Comparison of ENCODE assay signal across 17 cellular contexts in genomic region chr12:113896194-113896593, GRCh38.
"Had no signal": no experiment of that assay in that cellular context is flagged by ENCODE, and none has a peak within 500 bp of the region (broad histone marks: within the 10 kb centered on the region; RNA-seq: fewer than 3 reads in every experiment).

No MANE protein-coding gene starts in this region.

- H3K9me3 ChIP-seq: body of pancreas, neutrophil, right atrium auricular region, tibial artery, vagina had no signal

- H3K27ac Mint-ChIP-seq: activated CD8-positive, alpha-beta memory T cell treated with anti-CD3 and anti-CD28 coated beads, Interleukin-2, amount 10 ng/mL, durations not matched to agents 7 days and 5 days; activated T-cell treated with anti-CD3 and anti-CD28 coated beads, Interleukin-2, amount 50 U/mL, for 24 hours; effector memory CD8-positive, alpha-beta T cell; stimulated activated memory B cell treated with anti-CD40 and anti-IgM and Interleukin-4, amounts not matched to agents 10 μg/mL and 1 μg/mL and 100 μg/mL, for 72 hours; T-helper 2 cell treated with Interferon-gamma antibody and Interleukin-4, amounts not matched to agents 5 μg/mL and 100 μg/mL, for 36 hours had no signal

- ATAC-seq: activated CD8-positive, alpha-beta memory T cell treated with anti-CD3 and anti-CD28 coated beads, Interleukin-2, amount 10 ng/mL, durations not matched to agents 7 days and 5 days; activated naive CD4-positive, alpha-beta T cell treated with anti-CD3 and anti-CD28 coated beads, Interleukin-2, amount 50 U/mL, for 72 hours; body of pancreas; effector memory CD8-positive, alpha-beta T cell; stimulated activated memory B cell treated with anti-CD40 and anti-IgM and Interleukin-4, amounts not matched to agents 10 μg/mL and 1 μg/mL and 100 μg/mL, for 72 hours had no signal

- H3K4me3 ChIP-seq: body of pancreas, right atrium auricular region, tibial artery, vagina had no signal

- H3K27ac ChIP-seq: body of pancreas, neutrophil, right atrium auricular region, tibial artery, vagina had no signal

- H3K36me3 ChIP-seq: neutrophil, right atrium auricular region, vagina had no signal

- H3K4me3 Mint-ChIP-seq: activated CD8-positive, alpha-beta memory T cell treated with anti-CD3 and anti-CD28 coated beads, Interleukin-2, amount 10 ng/mL, durations not matched to agents 7 days and 5 days; activated T-cell treated with anti-CD3 and anti-CD28 coated beads, Interleukin-2, amount 50 U/mL, for 24 hours; central memory CD8-positive, alpha-beta T cell; effector memory CD8-positive, alpha-beta T cell; stimulated activated memory B cell treated with anti-CD40 and anti-IgM and Interleukin-4, amounts not matched to agents 10 μg/mL and 1 μg/mL and 100 μg/mL, for 72 hours; T-helper 2 cell treated with Interferon-gamma antibody and Interleukin-4, amounts not matched to agents 5 μg/mL and 100 μg/mL, for 36 hours had no signal

- H3K4me1 Mint-ChIP-seq: activated CD8-positive, alpha-beta memory T cell treated with anti-CD3 and anti-CD28 coated beads, Interleukin-2, amount 10 ng/mL, durations not matched to agents 7 days and 5 days; central memory CD8-positive, alpha-beta T cell; stimulated activated memory B cell treated with anti-CD40 and anti-IgM and Interleukin-4, amounts not matched to agents 10 μg/mL and 1 μg/mL and 100 μg/mL, for 72 hours had no signal

- H3K36me3 Mint-ChIP-seq: activated CD8-positive, alpha-beta memory T cell treated with anti-CD3 and anti-CD28 coated beads, Interleukin-2, amount 10 ng/mL, durations not matched to agents 7 days and 5 days had no signal

- H3K4me1 ChIP-seq: tibial artery had no signal

- H3K27me3 Mint-ChIP-seq: activated CD8-positive, alpha-beta memory T cell treated with anti-CD3 and anti-CD28 coated beads, Interleukin-2, amount 10 ng/mL, durations not matched to agents 7 days and 5 days; activated T-cell treated with anti-CD3 and anti-CD28 coated beads, Interleukin-2, amount 50 U/mL, for 24 hours; central memory CD8-positive, alpha-beta T cell; effector memory CD8-positive, alpha-beta T cell; stimulated activated memory B cell treated with anti-CD40 and anti-IgM and Interleukin-4, amounts not matched to agents 10 μg/mL and 1 μg/mL and 100 μg/mL, for 72 hours had no signal

- H3K27me3 ChIP-seq: body of pancreas, neutrophil, right atrium auricular region, tibial artery, vagina had no signal

- H3K9me3 Mint-ChIP-seq: activated naive CD4-positive, alpha-beta T cell treated with anti-CD3 and anti-CD28 coated beads, Interleukin-2, amount 50 U/mL, for 72 hours; activated T-cell treated with anti-CD3 and anti-CD28 coated beads, Interleukin-2, amount 50 U/mL, for 24 hours; central memory CD8-positive, alpha-beta T cell; effector memory CD8-positive, alpha-beta T cell; stimulated activated memory B cell treated with anti-CD40 and anti-IgM and Interleukin-4, amounts not matched to agents 10 μg/mL and 1 μg/mL and 100 μg/mL, for 72 hours; T-helper 2 cell treated with Interferon-gamma antibody and Interleukin-4, amounts not matched to agents 5 μg/mL and 100 μg/mL, for 36 hours had no signal

- DNase-seq: activated CD4-positive, alpha-beta T cell treated with anti-CD3 and anti-CD28 coated beads for 1 hour; activated CD4-positive, alpha-beta T cell treated with anti-CD3 and anti-CD28 coated beads, Interleukin-2, amount 50 U/mL, for 48 hours; activated CD8-positive, alpha-beta memory T cell treated with anti-CD3 and anti-CD28 coated beads, Interleukin-2, amount 10 ng/mL, durations not matched to agents 7 days and 5 days; activated effector memory CD4-positive, alpha-beta T cell treated with anti-CD3 and anti-CD28 coated beads, Interleukin-2, amount 50 U/mL, for 16 hours; activated T-cell treated with anti-CD3 and anti-CD28 coated beads, Interleukin-2, amount 50 U/mL, for 24 hours; amniotic stem cell; body of pancreas; effector memory CD8-positive, alpha-beta T cell; kidney glomerular epithelial cell; tibial artery had no signal
